8 cellular contexts compared by ENCODE assay signal in the genomic region with DNA sequence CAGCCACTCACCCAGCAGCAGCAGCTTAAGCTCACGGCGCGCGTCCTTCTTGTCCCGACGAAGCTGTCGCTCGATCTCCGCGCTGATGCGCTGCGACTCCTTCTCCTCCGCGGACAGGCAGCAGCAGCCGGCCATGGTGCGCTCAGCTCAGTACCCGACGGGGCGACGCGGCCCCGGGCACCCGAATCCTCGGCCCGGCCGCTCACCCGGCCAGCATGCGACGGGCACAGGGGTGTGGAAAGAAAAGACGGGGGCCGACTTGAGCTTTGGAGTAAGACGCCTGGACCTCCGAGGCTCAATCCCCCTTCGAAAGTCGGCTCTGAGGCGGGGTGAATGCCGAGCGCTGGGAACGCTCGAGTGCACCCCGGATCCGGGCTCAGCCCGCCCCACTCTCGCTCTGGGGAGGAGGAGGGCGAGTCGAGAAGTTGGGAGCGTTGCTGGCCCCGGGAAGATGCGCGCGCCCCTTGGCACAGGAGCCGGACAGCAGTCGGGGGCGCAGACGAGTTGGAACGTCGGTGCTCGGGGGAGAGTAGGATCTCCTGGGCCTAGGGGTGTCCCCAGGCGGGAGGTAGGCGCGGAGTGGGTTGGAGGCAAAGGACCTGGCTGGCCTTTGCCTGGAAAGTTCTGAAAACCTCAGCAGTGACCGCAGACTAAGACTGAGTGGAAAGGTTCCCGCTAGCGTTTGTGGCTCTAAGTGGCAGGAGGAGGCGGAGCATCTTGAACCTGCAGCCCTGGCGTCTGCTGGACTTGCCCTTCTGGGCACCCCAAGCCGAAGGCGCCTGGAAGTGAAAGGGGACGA. TPM values are rescaled to one million over a fixed set of nuclear protein-coding genes. Genes with fewer than 3 reads are reported as not detected.
A peak's percentile ranks its signal among the peaks of the same experiment; 100 is the strongest.
DNase-seq lines count a peak whose midpoint lies in the region; ATAC-seq, FAIRE-seq and TF ChIP-seq lines count a peak whose summit lies in the region.

A gene (minus strand): TSS at position 664 of the 799 bp plus-strand sequence. CDS start 529 bp downstream, at position 135.

- H3K79me2 ChIP-seq in trophoblast cell (ENCODE audit: control insufficient read depth, insufficient read depth, low read length, poor library complexity), result peaks cover 8% of the 10 kb centered on the region

- peak within 1 kb of the TSS; percentile 80 for H2AFZ ChIP-seq in trophoblast cell (ENCODE audit: insufficient read depth, low read length, poor library complexity)

- peak within 1 kb of the TSS; percentile 71 for H2BK120ac ChIP-seq in trophoblast cell (ENCODE audit: insufficient read depth, low read length, poor library complexity)

- peak within 1 kb of the TSS; percentile 85 for H3K18ac ChIP-seq in trophoblast cell (ENCODE audit: low read length)

- no peaks in the 10 kb centered on the region for H3K36me3 ChIP-seq in ES-I3 (ENCODE audit: insufficient read depth, low read length)
- H3K36me3 ChIP-seq in cardiac muscle cell, result no peaks in the 10 kb centered on the region
- no peaks in the 10 kb centered on the region for H3K36me3 ChIP-seq in trophoblast cell (ENCODE audit: control insufficient read depth in 1 of 2, insufficient read depth in 2 of 2, low read length in 2 of 2)

- no peak for TF ChIP-seq POLR2A in GM12892 (IDR thresholded peaks at IDR 0.05; ENCODE audit: low read depth, low read length)

- H3K9ac ChIP-seq in ES-I3 (ENCODE audit: low read depth, low read length), result peak within 1 kb of the TSS; percentile 74
- no peak within 1 kb of the TSS for H3K9ac ChIP-seq in trophoblast cell (ENCODE audit: low read length)

- H3K14ac ChIP-seq in trophoblast cell (ENCODE audit: low read length), result peak within 1 kb of the TSS; percentile 68

- no peak for TF ChIP-seq CTCF in cardiac muscle cell (IDR thresholded peaks at IDR 0.05; ENCODE audit: low read depth, low read length)

- peaks cover 60% of the 10 kb centered on the region for H3K27me3 ChIP-seq in cardiac muscle cell
- H3K27me3 ChIP-seq in trophoblast cell (ENCODE audit: insufficient read depth, low read length), result peaks cover 16% of the 10 kb centered on the region

- H3K23ac ChIP-seq in trophoblast cell (ENCODE audit: low read length), result no peak within 1 kb of the TSS

- H4K12ac ChIP-seq in trophoblast cell (ENCODE audit: low read depth, low read length), result peak within 1 kb of the TSS; percentile 71

- no peak within 1 kb of the TSS for H3K27ac ChIP-seq in cardiac muscle cell
- H3K27ac ChIP-seq in trophoblast cell (ENCODE audit: low read depth, low read length), result no peak within 1 kb of the TSS

- no peak within 1 kb of the TSS for H2AK5ac ChIP-seq in trophoblast cell (ENCODE audit: low read length)

- peaks cover 13% of the 10 kb centered on the region for H3K79me1 ChIP-seq in trophoblast cell (ENCODE audit: low read length)

- FAIRE-seq in GM12892 (lab: Jason Lieb, UNC), result no peak

- H4K8ac ChIP-seq in trophoblast cell (ENCODE audit: low read depth, low read length), result peak within 1 kb of the TSS; percentile 40

- no peak for ATAC-seq in GM21619 (IDR thresholded peaks at IDR 0.05; ENCODE audit: unreplicated experiment)
- no peak for ATAC-seq in HG03442 (IDR thresholded peaks at IDR 0.05; ENCODE audit: unreplicated experiment)
- no peak for ATAC-seq in GM18858 (IDR thresholded peaks at IDR 0.05; ENCODE audit: unreplicated experiment)

- WGBS in trophoblast cell (ENCODE audit: extremely low coverage, insufficient coverage, insufficient read length), result no CpG with 5 or more reads among the region's 69 CpGs

- H3K4me2 ChIP-seq in trophoblast cell (ENCODE audit: low read length), result peak within 1 kb of the TSS; percentile 66

- no peaks in the 10 kb centered on the region; the same call in 1 of the 2 replicates for H3K4me1 ChIP-seq in ES-I3 (ENCODE audit: insufficient read depth, low read length)
- H3K4me1 ChIP-seq in cardiac muscle cell (ENCODE audit: low read depth), result no peaks in the 10 kb centered on the region
- H3K4me1 ChIP-seq in trophoblast cell (ENCODE audit: control insufficient read depth in 1 of 2, insufficient read depth in 2 of 2, low read length in 2 of 2), result peaks cover 10 to 12% of the 10 kb centered on the region in 2 experiments

- peak; percentile 13 to 23 for DNase-seq in activated CD4-positive, alpha-beta T cell treated with anti-CD3 and anti-CD28 coated beads, Interleukin-2, amount 50 U/mL, for 48 hours
- DNase-seq in cardiac muscle cell (ENCODE audit: low read depth in 1 of 2, low spot score in 1 of 2) (peak; percentile 23 to 44), trophoblast cell (no peak), GM12892 (ENCODE audit: insufficient read length) (no peak)

- peak within 1 kb of the TSS; percentile 19 for H3K4me3 ChIP-seq in cardiac muscle cell
- peak within 1 kb of the TSS; percentile 63 for H3K4me3 ChIP-seq in trophoblast cell (ENCODE audit: low read depth, low read length)

- H4K91ac ChIP-seq in trophoblast cell (ENCODE audit: low read depth, low read length), result peak within 1 kb of the TSS; percentile 75

- no peak within 1 kb of the TSS for H2BK5ac ChIP-seq in trophoblast cell (ENCODE audit: low read depth, low read length, poor library complexity)

- no peaks in the 10 kb centered on the region for H3K9me3 ChIP-seq in ES-I3 (ENCODE audit: control insufficient read depth, insufficient read depth, low read length)
- no peaks in the 10 kb centered on the region for H3K9me3 ChIP-seq in cardiac muscle cell (ENCODE audit: low read depth)
- H3K9me3 ChIP-seq in trophoblast cell (ENCODE audit: insufficient read depth, low read depth, low read length), result no peaks in the 10 kb centered on the region

- H3K4ac ChIP-seq in trophoblast cell (ENCODE audit: low read depth, low read length), result peak within 1 kb of the TSS; percentile 43

- H2BK12ac ChIP-seq in trophoblast cell (ENCODE audit: low read length), result peak within 1 kb of the TSS; percentile 55

RNA-seq across cellular contexts. Expression of the gene that starts here (rescaled TPM):
- total RNA-seq in cardiac muscle cell, result 0.21 and 0.36 TPM in 2 replicates
- 0.21 and 1.2 TPM in 2 replicates for polyA plus RNA-seq in cardiac muscle cell
- polyA plus RNA-seq in trophoblast cell (2013), result 14.0 and 14.8 TPM in 2 replicates
- polyA plus RNA-seq in GM12892 (2012; ENCODE audit: missing spikeins), result not detected

Comparison
In these comparisons a context has a peak if more than half of its experiments do, and no peak if none do; other contexts are left out.
1. DNase-seq: peak in activated CD4-positive, alpha-beta T cell treated with anti-CD3 and anti-CD28 coated beads, Interleukin-2, amount 50 U/mL, for 48 hours (2 of 2) and cardiac muscle cell (2 of 2); none in trophoblast cell (0 of 2) and GM12892 (single experiment).